ENCODE assay signal across 8 cellular contexts in the genomic region with DNA sequence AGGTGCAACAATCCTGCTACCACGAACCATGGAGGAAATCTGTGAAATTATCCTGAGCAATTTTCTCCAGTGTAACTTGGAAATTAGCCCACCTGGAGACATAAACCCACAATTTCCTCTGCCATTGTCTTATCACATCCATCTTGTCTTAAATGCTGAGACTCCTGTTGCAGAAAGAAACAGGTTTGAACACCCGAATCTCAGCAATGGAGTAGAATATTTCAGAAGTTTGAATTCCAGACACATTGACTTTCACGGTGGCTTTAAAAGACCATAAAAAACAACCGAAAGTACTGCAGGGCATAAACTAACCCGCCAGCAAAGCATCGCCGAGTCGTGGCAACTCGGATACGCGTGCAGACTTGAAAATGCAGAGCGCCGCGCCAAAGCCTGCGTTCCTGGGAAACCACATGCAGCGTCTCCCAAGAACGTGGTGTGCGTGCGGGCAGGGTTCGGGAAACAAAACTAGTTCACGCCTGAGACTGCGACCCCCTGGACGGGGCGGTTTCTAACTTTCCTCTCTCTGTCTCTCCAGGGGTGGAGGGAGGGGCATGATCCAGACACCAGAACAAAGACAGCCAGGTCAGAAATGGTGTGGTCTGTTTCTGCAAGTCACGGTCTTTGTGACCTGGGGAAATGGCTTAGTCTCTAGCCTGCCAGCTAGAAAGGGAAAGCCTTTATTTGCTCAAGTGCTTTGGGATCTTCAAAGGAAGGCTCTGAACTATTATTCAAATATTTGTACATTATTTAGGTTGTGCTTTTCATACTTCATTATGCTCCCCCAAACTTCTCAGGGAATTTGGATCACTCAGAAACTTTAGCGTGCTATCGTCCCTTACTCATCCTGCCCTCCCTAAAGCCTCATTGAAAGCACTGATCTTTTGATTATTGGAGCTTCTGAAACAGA.
DNase-seq lines count a peak whose midpoint lies in the region; TF ChIP-seq lines count a peak whose summit lies in the region.

No MANE protein-coding gene starts in this region.

- H3K36me3 ChIP-seq in brain microvascular endothelial cell (replicated peaks): no peaks in the 10 kb centered on the region

- peak overlapping the region; percentile 55 for H3K4me3 ChIP-seq in brain microvascular endothelial cell (ENCODE audit: low read depth, low read length)

- DNase-seq in GM04503 (ENCODE audit: low read depth) (peak; percentile 6), NCI-H1048 (lab: John Stamatoyannopoulos, UW) (peak; percentile 52), brain microvascular endothelial cell (peak; percentile 59), islet precursor cell (peak; percentile 92), NCI-H526 treated with DMSO at 0.1 percent for 48 hours (lab: John Stamatoyannopoulos, UW) (no peak), SIG-M5 treated with dmso at 0.1 percent for 504 hours (lab: John Stamatoyannopoulos, UW; ENCODE audit: unreplicated experiment) (no peak), HUDEP-2 (lab: John Stamatoyannopoulos, UW; ENCODE audit: unreplicated experiment in 76 of 76) (no peak)
- peak; percentile 24 for DNase-seq in stimulated activated CD8-positive, alpha-beta memory T cell treated with anti-CD3 and anti-CD28 coated beads, Interleukin-4, amount 100 ng/mL, for 48 hours

- H3K27me3 ChIP-seq in brain microvascular endothelial cell (replicated peaks): peaks cover 3% of the 10 kb centered on the region

- TF ChIP-seq CTCF in brain microvascular endothelial cell (IDR thresholded peaks at IDR 0.05; ENCODE audit: low read depth, low read length, missing control alignments): no peak

- in situ Hi-C loops in brain microvascular endothelial cell (cut with HindIII; ENCODE audit: low pct_ligation_motif_present, low sequenced_read_pairs): no loop called here

- H3K27ac ChIP-seq in brain microvascular endothelial cell: peak overlapping the region; percentile 17

Comparison
In these comparisons a context has a peak if more than half of its experiments do, and no peak if none do; other contexts are left out.
1. DNase-seq: peak in GM04503 (single experiment), NCI-H1048 (single experiment), brain microvascular endothelial cell (single experiment), islet precursor cell (single experiment) and stimulated activated CD8-positive, alpha-beta memory T cell treated with anti-CD3 and anti-CD28 coated beads, Interleukin-4, amount 100 ng/mL, for 48 hours (single experiment); none in NCI-H526 treated with DMSO at 0.1 percent for 48 hours (single experiment), SIG-M5 treated with dmso at 0.1 percent for 504 hours (single experiment) and HUDEP-2 (0 of 76).